20 cellular contexts compared by ENCODE assay signal in genomic region chr14:99598774-99599173, GRCh38. TPM values are rescaled to one million over a fixed set of nuclear protein-coding genes. Genes with fewer than 3 reads are reported as not detected.
DNase-seq lines count a peak whose midpoint lies in the region; ATAC-seq and TF ChIP-seq lines count a peak whose summit lies in the region.
"Had no signal": no experiment of that assay in that cellular context is flagged by ENCODE, and none has a peak within 500 bp of the region (broad histone marks: within the 10 kb centered on the region; RNA-seq: fewer than 3 reads in every experiment).

No MANE protein-coding gene starts in this region.

- BruUV-seq in IMR-90 (replicated peaks; lab: Mats Ljungman, UMichigan): no TSS peak

- H3K27ac ChIP-seq in IMR-90 (ENCODE audit: insufficient read depth, low read length) (no peak overlapping the region), stomach (peak overlapping the region; percentile 1 to 92 (median 85))

- peaks cover 30% of the 10 kb centered on the region for H3K9me1 ChIP-seq in IMR-90 (ENCODE audit: insufficient read depth, low read length)

- no peaks in the 10 kb centered on the region for H3K36me3 Mint-ChIP-seq in brain
- H3K36me3 Mint-ChIP-seq in activated T-helper 1 cell treated with anti-CD3 and anti-CD28 coated beads, Interleukin-12 subunit alpha, Interleukin-12 subunit beta, Interleukin-2, Interleukin-4 antibody, amounts not matched to agents 30 ng/mL and 10 ng/mL and 1 ng/mL, durations not matched to agents 14 hours and 24 hours and 36 hours (ENCODE audit: low read depth): no peaks in the 10 kb centered on the region
- H3K36me3 Mint-ChIP-seq: memory B cell had no signal

- peaks cover 72% of the 10 kb centered on the region for H3K4me1 Mint-ChIP-seq in brain
- H3K4me1 Mint-ChIP-seq in activated T-helper 1 cell treated with anti-CD3 and anti-CD28 coated beads, Interleukin-12 subunit alpha, Interleukin-12 subunit beta, Interleukin-2, Interleukin-4 antibody, amounts not matched to agents 30 ng/mL and 10 ng/mL and 1 ng/mL, durations not matched to agents 14 hours and 24 hours and 36 hours (ENCODE audit: low read depth): peaks cover 28% of the 10 kb centered on the region

- peaks cover 61% of the 10 kb centered on the region for H4K20me1 ChIP-seq in IMR-90 (ENCODE audit: insufficient read depth, low read length)

- H4K8ac ChIP-seq in IMR-90 (ENCODE audit: low read depth in 2 of 2, low read length in 2 of 2): no peak overlapping the region

- H3K27me3 ChIP-seq in IMR-90 (ENCODE audit: control insufficient read depth, insufficient read depth, low read length) (no peaks in the 10 kb centered on the region), stomach (peaks cover 0 to 11% (median 3%) of the 10 kb centered on the region in 3 donors)
- H3K27me3 ChIP-seq: tibial nerve had no signal

- no peak for TF ChIP-seq POLR2A in IMR-90 (IDR thresholded peaks at IDR 0.05; ENCODE audit: low read depth, low read length)
- TF ChIP-seq POLR2A in stomach (IDR thresholded peaks at IDR 0.05): no peak

- POLR2A ChIA-PET in IMR-90 (lab: Charles Lee; ENCODE audit: unreplicated experiment): no interaction called here

- no peaks in the 10 kb centered on the region for H3K36me3 ChIP-seq in IMR-90 (ENCODE audit: control insufficient read depth, insufficient read depth, low read length)
- H3K36me3 ChIP-seq in stomach: no peaks in the 10 kb centered on the region
- H3K36me3 ChIP-seq: tibial nerve had no signal

- WGBS in IMR-90 (ENCODE audit: extremely low coverage in 2 of 2, insufficient read length in 1 of 2), 2 experiments: no CpG with 5 or more reads among the region's 3 CpGs
- WGBS in stomach, 5 donors: 37 to 71% (median 55%) methylated on average over 3 of the region's 3 CpGs

- dilution Hi-C loops in IMR-90 (cut with HindIII; ENCODE audit: low sequenced_read_pairs, unreplicated experiment): no loop called here

- H3K23ac ChIP-seq in IMR-90 (ENCODE audit: low read depth, low read length): no peak overlapping the region

- H3K56ac ChIP-seq in IMR-90 (ENCODE audit: extremely low read depth, insufficient read depth, low read length): no peak overlapping the region

- H3K4ac ChIP-seq in IMR-90 (ENCODE audit: low read depth, low read length): no peak overlapping the region

- no peak overlapping the region for H2AK9ac ChIP-seq in IMR-90 (replicated peaks; ENCODE audit: low read depth, low read length, poor library complexity)

- no peaks in the 10 kb centered on the region for H3K9me3 ChIP-seq in IMR-90 (ENCODE audit: control insufficient read depth, insufficient read depth, low read length)
- H3K9me3 ChIP-seq in stomach: no peaks in the 10 kb centered on the region
- H3K9me3 ChIP-seq: tibial nerve had no signal

- H3K4me1 ChIP-seq in IMR-90 (ENCODE audit: control insufficient read depth, insufficient read depth, low read length): peaks cover 12% of the 10 kb centered on the region
- H3K4me1 ChIP-seq in stomach: peaks cover 94 to 97% (median 96%) of the 10 kb centered on the region in 4 donors

- no peak overlapping the region for H3K18ac ChIP-seq in IMR-90 (ENCODE audit: low read depth, low read length)

- no peak for TF ChIP-seq EP300 in stomach (IDR thresholded peaks at IDR 0.05)

- H2AFZ ChIP-seq in IMR-90 (replicated peaks; ENCODE audit: low read length, poor library complexity): no peak overlapping the region

- no peak overlapping the region for H2BK15ac ChIP-seq in IMR-90 (ENCODE audit: low read depth, low read length)

- H2BK5ac ChIP-seq in IMR-90 (ENCODE audit: low read depth, low read length, poor library complexity, severe bottlenecking): no peak overlapping the region

- H4K5ac ChIP-seq in IMR-90 (ENCODE audit: low read depth, low read length): no peak overlapping the region

- 0 out of 2 replicates have a peak overlapping the region, but pooled peaks have one; percentile 2 for H2AK5ac ChIP-seq in IMR-90 (ENCODE audit: low read depth, low read length)

- H4K91ac ChIP-seq in IMR-90 (ENCODE audit: insufficient read depth, low read depth, low read length): no peak overlapping the region

- H3K4me2 ChIP-seq in IMR-90 (ENCODE audit: low read depth, low read length): no peak overlapping the region

- CTCF ChIA-PET in IMR-90 (lab: Yijun Ruan, JAX): no interaction called here

- H3K27me3 Mint-ChIP-seq in brain: peaks cover 18% of the 10 kb centered on the region
- H3K27me3 Mint-ChIP-seq in activated T-helper 1 cell treated with anti-CD3 and anti-CD28 coated beads, Interleukin-12 subunit alpha, Interleukin-12 subunit beta, Interleukin-2, Interleukin-4 antibody, amounts not matched to agents 30 ng/mL and 10 ng/mL and 1 ng/mL, durations not matched to agents 14 hours and 24 hours and 36 hours (ENCODE audit: insufficient read depth): peaks cover 14% of the 10 kb centered on the region
- H3K27me3 Mint-ChIP-seq: activated B cell treated with CpG ODN at 0.5 μM for 24 hours, memory B cell had no signal

- no peak overlapping the region for H3K14ac ChIP-seq in IMR-90 (replicated peaks; ENCODE audit: low read depth, low read length)

- intact Hi-C loops in IMR-90 (cut with micrococcal nuclease): no loop called here
- intact Hi-C loops in stomach (cut with DNase I; ENCODE audit: low total_unique reads): no loop called here
- intact Hi-C loops in activated T-helper 1 cell treated with anti-CD3 and anti-CD28 coated beads, Interleukin-12 subunit alpha, Interleukin-12 subunit beta, Interleukin-2, Interleukin-4 antibody, amounts not matched to agents 30 ng/mL and 10 ng/mL and 1 ng/mL, durations not matched to agents 14 hours and 24 hours and 36 hours (cut with micrococcal nuclease): no loop called here

- H3K4me3 Mint-ChIP-seq in brain: peak overlapping the region; percentile 13 to 59 (median 44)
- no peak overlapping the region for H3K4me3 Mint-ChIP-seq in activated T-helper 1 cell treated with anti-CD3 and anti-CD28 coated beads, Interleukin-12 subunit alpha, Interleukin-12 subunit beta, Interleukin-2, Interleukin-4 antibody, amounts not matched to agents 30 ng/mL and 10 ng/mL and 1 ng/mL, durations not matched to agents 14 hours and 24 hours and 36 hours
- H3K4me3 Mint-ChIP-seq: activated B cell treated with CpG ODN at 0.5 μM for 24 hours, memory B cell had no signal

- no peak overlapping the region for H2BK20ac ChIP-seq in IMR-90 (ENCODE audit: low read depth, low read length)

- H3K27ac Mint-ChIP-seq in brain: peak overlapping the region in 3 of 5 experiments; percentile 16 to 74 (median 48)
- H3K27ac Mint-ChIP-seq in activated T-helper 1 cell treated with anti-CD3 and anti-CD28 coated beads, Interleukin-12 subunit alpha, Interleukin-12 subunit beta, Interleukin-2, Interleukin-4 antibody, amounts not matched to agents 30 ng/mL and 10 ng/mL and 1 ng/mL, durations not matched to agents 14 hours and 24 hours and 36 hours: no peak overlapping the region
- H3K27ac Mint-ChIP-seq: activated B cell treated with CpG ODN at 0.5 μM for 24 hours, memory B cell had no signal

- peaks cover 0 to 3% (median 0%) of the 10 kb centered on the region in 5 experiments for H3K9me3 Mint-ChIP-seq in brain
- no peaks in the 10 kb centered on the region for H3K9me3 Mint-ChIP-seq in activated T-helper 1 cell treated with anti-CD3 and anti-CD28 coated beads, Interleukin-12 subunit alpha, Interleukin-12 subunit beta, Interleukin-2, Interleukin-4 antibody, amounts not matched to agents 30 ng/mL and 10 ng/mL and 1 ng/mL, durations not matched to agents 14 hours and 24 hours and 36 hours
- H3K9me3 Mint-ChIP-seq: activated B cell treated with CpG ODN at 0.5 μM for 24 hours, memory B cell had no signal

- H3K9ac ChIP-seq in IMR-90 (ENCODE audit: low read depth, low read length): no peak overlapping the region

- no peak for ATAC-seq in IMR-90 (ENCODE audit: low read depth)
- ATAC-seq in HG03342 (IDR thresholded peaks at IDR 0.05; ENCODE audit: unreplicated experiment): no peak
- no peak for ATAC-seq in GM18868 (IDR thresholded peaks at IDR 0.05; ENCODE audit: unreplicated experiment)
- ATAC-seq: sciatic nerve had no signal

- in situ Hi-C loops in IMR-90 (cut with MboI; ENCODE audit: low sequenced_read_pairs): no loop called here

- DNase-seq in IMR-90: no peak
- DNase-seq in medulla oblongata (ENCODE audit: extremely low spot score): peak; percentile 74
- no peak for DNase-seq in stomach
- no peak for DNase-seq in H4 (ENCODE audit: low spot score)
- DNase-seq in activated T-helper 1 cell treated with anti-CD3 and anti-CD28 coated beads, Interleukin-12 subunit alpha, Interleukin-12 subunit beta, Interleukin-2, Interleukin-4 antibody, amounts not matched to agents 30 ng/mL and 10 ng/mL and 1 ng/mL, durations not matched to agents 14 hours and 24 hours and 36 hours (ENCODE audit: low spot score): no peak
- DNase-seq: activated B cell treated with CpG ODN at 0.5 μM for 24 hours; activated effector memory CD4-positive, alpha-beta T cell treated with anti-CD3 and anti-CD28 coated beads, Interleukin-2, amount 50 U/mL, for 16 hours; DMS79 treated with DMSO at 0.1 percent for 48 hours; Kasumi-1; NCI-H1105 treated with DMSO at 0.1 percent for 48 hours; NCI-H2171 treated with DMSO at 0.1 percent for 48 hours; stimulated activated CD4-positive, alpha-beta T cell treated with anti-CD3 and anti-CD28 coated beads, Interleukin-4, amount 100 ng/mL, for 1 hour; stimulated activated CD8-positive, alpha-beta memory T cell treated with anti-CD3 and anti-CD28 coated beads, Interleukin-4, amount 100 ng/mL, for 48 hours; T-helper 1 cell had no signal

- H3K4me3 ChIP-seq in IMR-90 (ENCODE audit: insufficient read depth, low read depth, low read length): no peak overlapping the region
- H3K4me3 ChIP-seq in stomach: no peak overlapping the region
- H3K4me3 ChIP-seq: tibial nerve had no signal

- no peak overlapping the region for H2BK120ac ChIP-seq in IMR-90 (ENCODE audit: low read depth, low read length)

- TF ChIP-seq CTCF in IMR-90 (conservative IDR thresholded peaks at IDR 0.05; ENCODE audit: low read depth, low read length) (no peak), brain (conservative IDR thresholded peaks at IDR 0.05) (no peak), stomach (IDR thresholded peaks at IDR 0.05) (no peak)

- no peak for TF ChIP-seq RAD21 in IMR-90 (IDR thresholded peaks at IDR 0.05; ENCODE audit: low read length)

- peaks cover 21 to 94% of the 10 kb centered on the region in 2 experiments for H3K79me1 ChIP-seq in IMR-90 (ENCODE audit: low read depth in 1 of 2, low read length in 2 of 2)

RNA-seq across cellular contexts. Expression of gene CCDC85C, which starts 5.2 kb away (rescaled TPM):
- total RNA-seq in IMR-90 (2012; rRNA removed) (13.9 and 16.0 TPM in 2 replicates), stomach (10 to 100 TPM; 10.5 to 28.6 (median 14.5) TPM)
- polyA plus RNA-seq in IMR-90 (2012; rRNA removed) (19.0 and 22.2 TPM in 2 replicates), brain (ENCODE audit: insufficient read depth, low read depth, low replicate concordance) (41.4 TPM), stomach (10 to 100 TPM; 11.4 to 20.1 (median 17.3) TPM)
- 10.9 and 15.5 TPM in 2 replicates for polyA plus RNA-seq in IMR-90 (2012; cell fraction: cytosol; rRNA removed)
- polyA plus RNA-seq in IMR-90 (2012; cell fraction: nucleus; rRNA removed; ENCODE audit: low replicate concordance): 11.3 and 20.4 TPM in 2 replicates
- total RNA-seq in H4 (2014; rRNA removed; shearing (Covaris generic)): 5.7 and 5.8 TPM in 2 replicates
- total RNA-seq in activated T-helper 1 cell treated with anti-CD3 and anti-CD28 coated beads, Interleukin-12 subunit alpha, Interleukin-12 subunit beta, Interleukin-2, Interleukin-4 antibody, amounts not matched to agents 30 ng/mL and 10 ng/mL and 1 ng/mL, durations not matched to agents 14 hours and 24 hours and 36 hours: 7.4 and 7.6 TPM in 2 replicates

RNA-seq across cellular contexts. Expression of gene HHIPL1, which starts 46.2 kb away (rescaled TPM):
- total RNA-seq in IMR-90 (2012; rRNA removed) (0.56 and 0.72 TPM in 2 replicates), stomach (1 to 10 TPM in 3 of 5 donors, under 1 TPM in 1, not detected in 1; 0.45 to 2.0 (median 1.2) TPM)
- polyA plus RNA-seq in IMR-90 (2012; rRNA removed) (0.65 and 1.4 TPM in 2 replicates), brain (ENCODE audit: insufficient read depth, low read depth, low replicate concordance) (3.1 TPM), stomach (under 1 TPM; 0.15 to 0.68 (median 0.20) TPM)
- polyA plus RNA-seq in IMR-90 (2012; cell fraction: cytosol; rRNA removed): 0.48 and 1.5 TPM in 2 replicates
- polyA plus RNA-seq in IMR-90 (2012; cell fraction: nucleus; rRNA removed; ENCODE audit: low replicate concordance): 0.64 and 1.3 TPM in 2 replicates
- total RNA-seq in H4 (2014; rRNA removed; shearing (Covaris generic)): 0.02 and 0.14 TPM in 2 replicates
- not detected in 2 replicates for total RNA-seq in activated T-helper 1 cell treated with anti-CD3 and anti-CD28 coated beads, Interleukin-12 subunit alpha, Interleukin-12 subunit beta, Interleukin-2, Interleukin-4 antibody, amounts not matched to agents 30 ng/mL and 10 ng/mL and 1 ng/mL, durations not matched to agents 14 hours and 24 hours and 36 hours
- total RNA-seq: activated B cell treated with CpG ODN at 0.5 μM for 24 hours had no signal
